ENCODE assay signal across 12 cellular contexts in the genomic region with DNA sequence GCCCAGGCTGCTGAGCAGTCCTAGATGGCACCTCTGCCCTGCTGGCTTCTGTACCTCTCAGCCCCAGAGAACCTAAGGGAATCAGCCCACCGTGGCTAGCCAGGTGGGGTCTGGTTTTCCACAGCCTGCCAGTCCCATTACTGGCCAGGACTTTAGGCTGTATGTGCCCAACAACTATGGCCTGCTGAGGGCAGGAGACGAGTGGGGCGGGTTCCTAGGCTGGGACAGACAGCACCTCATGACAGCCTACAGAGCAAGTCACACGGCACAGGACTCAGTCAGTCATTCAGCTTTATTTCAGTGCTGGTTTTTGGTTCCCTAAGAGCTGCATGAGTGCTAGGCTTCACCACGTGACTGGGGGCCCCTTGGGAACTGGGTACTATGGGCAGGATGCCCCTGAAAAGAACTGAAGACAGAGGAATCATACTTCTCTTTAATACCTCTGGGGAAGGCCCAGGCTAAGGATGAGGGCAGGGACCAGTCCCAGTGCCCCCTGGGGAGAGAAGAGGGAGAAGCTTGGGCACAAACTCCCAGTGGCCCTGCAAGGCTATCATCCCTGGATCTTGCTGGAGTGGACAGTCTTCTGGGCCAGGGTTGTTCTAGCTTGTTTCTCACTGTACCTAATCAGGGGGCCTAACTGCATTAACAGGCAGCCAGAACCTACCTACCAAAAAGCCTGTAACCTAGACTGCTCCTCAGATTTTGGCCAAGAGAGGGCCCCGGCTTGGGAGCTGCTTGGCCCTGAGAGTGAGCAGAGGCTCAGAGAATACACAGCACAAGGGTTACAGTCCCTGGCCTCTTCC. TPM values are rescaled to one million over a fixed set of nuclear protein-coding genes. Genes with fewer than 3 reads are reported as not detected.
DNase-seq lines count a peak whose midpoint lies in the region; ATAC-seq, FAIRE-seq and TF ChIP-seq lines count a peak whose summit lies in the region.
"Had no signal": no experiment of that assay in that cellular context is flagged by ENCODE, and none has a peak within 500 bp of the region (broad histone marks: within the 10 kb centered on the region; RNA-seq: fewer than 3 reads in every experiment).

No MANE protein-coding gene starts in this region.

- TF ChIP-seq POLR2A in HepG2 (IDR thresholded peaks at IDR 0.05; ENCODE audit: insufficient read depth in 1 of 2, low read depth in 2 of 2, low read length in 2 of 2) = peak in 1 of 2 experiments; percentile 54; a peak in 2 of 4 replicates
- no peak for TF ChIP-seq POLR2A in right lobe of liver (IDR thresholded peaks at IDR 0.05)
- TF ChIP-seq POLR2A in esophagus muscularis mucosa (IDR thresholded peaks at IDR 0.05; ENCODE audit: low read depth) = no peak

- POLR2A ChIA-PET in HepG2 (lab: Yijun Ruan, JAX) = interaction anchor here (0.6 to 2.5 kb wide), 5 partner anchors 15 to 154 kb away, joined by 3 to 12 read pairs (median 4); a partner anchor contains a TSS

- H3K9me3 ChIP-seq in HepG2 (ENCODE audit: low read length) = no peaks in the 10 kb centered on the region
- H3K9me3 ChIP-seq in right lobe of liver = no peaks in the 10 kb centered on the region
- no peaks in the 10 kb centered on the region for H3K9me3 ChIP-seq in RWPE2 (ENCODE audit: severe bottlenecking)
- no peaks in the 10 kb centered on the region for H3K9me3 ChIP-seq in esophagus muscularis mucosa
- H3K9me3 ChIP-seq: gastroesophageal sphincter had no signal

- no peak overlapping the region for H3K9ac ChIP-seq in HepG2 (ENCODE audit: insufficient read depth, low read depth, low read length)

- peaks cover 20% of the 10 kb centered on the region for H3K4me1 ChIP-seq in HepG2 (ENCODE audit: insufficient read depth, low read length)
- peaks cover 0 to 11% (median 5%) of the 10 kb centered on the region in 4 donors for H3K4me1 ChIP-seq in right lobe of liver
- no peaks in the 10 kb centered on the region for H3K4me1 ChIP-seq in RWPE2 (ENCODE audit: insufficient read depth, poor library complexity, severe bottlenecking)
- H3K4me1 ChIP-seq in esophagus muscularis mucosa = peaks cover 0 to 8% (median 0%) of the 10 kb centered on the region in 4 donors
- H3K4me1 ChIP-seq: gastroesophageal sphincter had no signal

- ATAC-seq in HepG2 = no peak
- ATAC-seq in right lobe of liver = no peak
- ATAC-seq in RWPE2 (ENCODE audit: low read depth) = no peak
- no peak for ATAC-seq in GM21447 (IDR thresholded peaks at IDR 0.05; ENCODE audit: unreplicated experiment)
- no peak for ATAC-seq in HG03342 (IDR thresholded peaks at IDR 0.05; ENCODE audit: unreplicated experiment)
- no peak for ATAC-seq in GM19328 (IDR thresholded peaks at IDR 0.05; ENCODE audit: unreplicated experiment)
- ATAC-seq: gastroesophageal sphincter, GM23338 had no signal

- H3K36me3 ChIP-seq in HepG2 (replicated peaks in 1 of 2; ENCODE audit: control insufficient read depth in 1 of 2, insufficient read depth in 2 of 2, low read length in 2 of 2) (peaks cover 60 to 87% of the 10 kb centered on the region in 2 experiments), right lobe of liver (peaks cover 0 to 76% (median 32%) of the 10 kb centered on the region in 4 donors), RWPE2 (ENCODE audit: low read depth) (peaks cover 86% of the 10 kb centered on the region), esophagus muscularis mucosa (peaks cover 53 to 100% (median 99%) of the 10 kb centered on the region in 4 donors)

- H4K20me1 ChIP-seq in HepG2 (ENCODE audit: insufficient read depth, low read length) = peaks cover 22% of the 10 kb centered on the region

- intact Hi-C loops in HepG2 (cut with micrococcal nuclease; ENCODE audit: unreplicated experiment) (no loop called here), right lobe of liver (cut with DNase I) (loop anchor here in 1 of 2 donors (5.0 to 10.0 kb wide), 2 partner anchors 137 to 256 kb away; no protein-coding TSS in a partner anchor), esophagus muscularis mucosa (cut with DNase I) (loop anchor here (10.0 kb wide), 2 partner anchors 256 to 324 kb away; a partner anchor contains a TSS)

- H3K27ac ChIP-seq in HepG2 (ENCODE audit: extremely low read length, insufficient read depth, low read length) (peak overlapping the region; percentile 44), right lobe of liver (no peak overlapping the region), RWPE2 (ENCODE audit: poor library complexity, severe bottlenecking) (no peak overlapping the region), esophagus muscularis mucosa (replicated peaks in 1 of 4) (no peak overlapping the region)
- H3K27ac ChIP-seq: gastroesophageal sphincter had no signal

- no peaks in the 10 kb centered on the region for H3K27me3 ChIP-seq in HepG2 (ENCODE audit: control insufficient read depth in 1 of 2, insufficient read depth in 2 of 2, low read length in 2 of 2)
- no peaks in the 10 kb centered on the region for H3K27me3 ChIP-seq in right lobe of liver
- H3K27me3 ChIP-seq in RWPE2 (ENCODE audit: insufficient read depth, poor library complexity, severe bottlenecking) = no peaks in the 10 kb centered on the region
- H3K27me3 ChIP-seq in esophagus muscularis mucosa = no peaks in the 10 kb centered on the region
- H3K27me3 ChIP-seq: gastroesophageal sphincter had no signal

- in situ Hi-C loops in HepG2 (cut with HindIII; ENCODE audit: extremely low pct_ligation_motif_present, low pct_unique_long_range_greater_than_20kb) = loop anchor here (10.0 kb wide), 1 partner anchor 324 kb away; a partner anchor contains a TSS

- no TSS peak for BruUV-seq in HepG2 (replicated peaks; lab: Mats Ljungman, UMichigan)

- no peak for FAIRE-seq in HepG2 (lab: Jason Lieb, UNC)

- no peak overlapping the region for H2AFZ ChIP-seq in HepG2 (ENCODE audit: low read length)
- H2AFZ ChIP-seq: GM23338 had no signal

- H3K4me3 ChIP-seq in HepG2 (replicated peaks in 1 of 3; ENCODE audit: insufficient read depth in 1 of 3, low read depth in 2 of 3, low read length in 3 of 3) = no peak overlapping the region
- no peak overlapping the region for H3K4me3 ChIP-seq in right lobe of liver
- H3K4me3 ChIP-seq in RWPE2 (ENCODE audit: severe bottlenecking) = no peak overlapping the region
- H3K4me3 ChIP-seq in esophagus muscularis mucosa = no peak overlapping the region
- H3K4me3 ChIP-seq: gastroesophageal sphincter, GM23338 had no signal

- no peak for DNase-seq in HepG2 (ENCODE audit: low spot score)
- DNase-seq in right lobe of liver = no peak
- peak; percentile 58 for DNase-seq in RWPE2 (ENCODE audit: low spot score)
- DNase-seq in fibroblast of gingiva (ENCODE audit: low read depth) = peak; percentile 16
- DNase-seq in esophagus muscularis mucosa (ENCODE audit: extremely low spot score) = no peak
- DNase-seq: NCI-H226, WERI-Rb-1 had no signal

- no peak for TF ChIP-seq RAD21 in HepG2 (CRISPR knock-in tag; IDR thresholded peaks at IDR 0.05)

- 96% methylated on average over 5 of the region's 6 CpGs for WGBS in HepG2 (ENCODE audit: low lambda C conversion rate)
- no CpG with 5 or more reads among the region's 6 CpGs for WGBS in right lobe of liver (ENCODE audit: insufficient coverage, low coverage, low lambda C conversion rate, missing lambda C conversion rate)
- WGBS in esophagus muscularis mucosa = 59% methylated on average over 4 of the region's 6 CpGs

- CTCF ChIA-PET in HepG2 (lab: Yijun Ruan, JAX; ENCODE audit: low intra/inter-chr PET ratio, low total read pairs) = interaction anchor here (1.8 to 2.9 kb wide), 4 partner anchors 9 to 256 kb away, joined by 4 to 22 read pairs (median 16); no protein-coding TSS in a partner anchor

- TF ChIP-seq EP300 in HepG2 (IDR thresholded peaks at IDR 0.05; ENCODE audit: low read depth in 2 of 2, low read length in 2 of 2) (no peak), HepG2 (CRISPR knock-in tag; IDR thresholded peaks at IDR 0.05; ENCODE audit: borderline replicate concordance) (no peak), esophagus muscularis mucosa (IDR thresholded peaks at IDR 0.05) (no peak)

- no peak overlapping the region for H3K4me2 ChIP-seq in HepG2 (ENCODE audit: low read depth, low read length)
- H3K4me2 ChIP-seq: GM23338 had no signal

- TF ChIP-seq CTCF in HepG2 (CRISPR knock-in tag; IDR thresholded peaks at IDR 0.05) = no peak
- TF ChIP-seq CTCF in right lobe of liver (IDR thresholded peaks at IDR 0.05) = no peak
- TF ChIP-seq CTCF in RWPE2 (IDR thresholded peaks at IDR 0.05; ENCODE audit: poor library complexity, severe bottlenecking) = no peak
- no peak for TF ChIP-seq CTCF in esophagus muscularis mucosa (IDR thresholded peaks at IDR 0.05)

- H3K79me2 ChIP-seq in HepG2 (ENCODE audit: insufficient read depth, low read length) = no peaks in the 10 kb centered on the region

TF ChIP-seq in HepG2, 621 proteins besides CTCF, POLR2A, EP300 and RAD21 (continues in another document):
- no peak for TF ChIP-seq RFX3 (CRISPR knock-in tag; IDR thresholded peaks at IDR 0.05)

RNA-seq across cellular contexts. Expression of a gene that starts 14.8 kb away (rescaled TPM):
- total RNA-seq in HepG2 (2016; rRNA removed; fragmentation: Illumina TruSeq; extraction: Trizol) (31.4 and 41.5 TPM in 2 replicates), right lobe of liver (10 to 100 TPM; 27.8 to 44.1 (median 33.2) TPM), esophagus muscularis mucosa (10 to 100 TPM; 74.6 to 89.8 (median 80.7) TPM)
- total RNA-seq in HepG2 (2016; cell fraction: cytosol; rRNA removed; fragmentation: Illumina TruSeq; extraction: Trizol; ENCODE audit: low read depth) = 21.2 TPM in 2 replicates
- total RNA-seq in HepG2 (2016; cell fraction: insoluble cytoplasmic fraction; rRNA removed; fragmentation: Illumina TruSeq; extraction: Trizol) = 29.0 and 39.7 TPM in 2 replicates
- total RNA-seq in HepG2 (2016; cell fraction: membrane; rRNA removed; fragmentation: Illumina TruSeq; extraction: Trizol) = 19.8 and 21.9 TPM in 2 replicates
- total RNA-seq in HepG2 (2016; cell fraction: nucleus; rRNA removed; fragmentation: Illumina TruSeq; extraction: Trizol) = 49.0 and 49.2 TPM in 2 replicates
- 82.0 and 89.1 TPM in 2 replicates for polyA plus RNA-seq in HepG2 (2011; rRNA removed)
- polyA plus RNA-seq in HepG2 (2011; cell fraction: cytosol; rRNA removed) = 59.3 and 68.4 TPM in 2 replicates
- 264 and 302 TPM in 2 replicates for polyA plus RNA-seq in HepG2 (2011; cell fraction: nucleus; rRNA removed)
- polyA plus RNA-seq in HepG2 (2012) = 34.0 and 40.7 TPM in 2 replicates
- polyA plus RNA-seq in HepG2 (2016; cell fraction: cytosol; fragmentation: Illumina TruSeq; extraction: Trizol; ENCODE audit: low read depth) = 8.0 and 8.4 TPM in 2 replicates
- 33.8 and 35.7 TPM in 2 replicates for polyA plus RNA-seq in HepG2 (2016; cell fraction: insoluble cytoplasmic fraction; fragmentation: Illumina TruSeq; extraction: Trizol; ENCODE audit: low read depth)
- polyA plus RNA-seq in HepG2 (2016; cell fraction: membrane; fragmentation: Illumina TruSeq; extraction: Trizol; ENCODE audit: low read depth) = 11.6 and 14.5 TPM in 2 replicates
- 101 and 109 TPM in 2 replicates for polyA plus RNA-seq in HepG2 (2016; cell fraction: nucleus; fragmentation: Illumina TruSeq; extraction: Trizol; ENCODE audit: insufficient read depth, low read depth)
- 181 and 249 TPM in 2 replicates for polyA minus RNA-seq in HepG2 (2011; rRNA and poly(A)+ RNA removed; ENCODE audit: low replicate concordance)
- polyA minus RNA-seq in HepG2 (2011; cell fraction: cytosol; rRNA and poly(A)+ RNA removed) = 23.0 and 27.8 TPM in 2 replicates
- 142 and 155 TPM in 2 replicates for polyA minus RNA-seq in HepG2 (2011; cell fraction: nucleus; rRNA and poly(A)+ RNA removed)

Comparison
In these comparisons a context has a peak if more than half of its experiments do, and no peak if none do; other contexts are left out.
1. DNase-seq: peak in RWPE2 (single experiment) and fibroblast of gingiva (single experiment); none in HepG2 (single experiment), right lobe of liver (0 of 3) and esophagus muscularis mucosa (single experiment).